Comparison of ENCODE assay signal across 1 cellular context in the genomic region with DNA sequence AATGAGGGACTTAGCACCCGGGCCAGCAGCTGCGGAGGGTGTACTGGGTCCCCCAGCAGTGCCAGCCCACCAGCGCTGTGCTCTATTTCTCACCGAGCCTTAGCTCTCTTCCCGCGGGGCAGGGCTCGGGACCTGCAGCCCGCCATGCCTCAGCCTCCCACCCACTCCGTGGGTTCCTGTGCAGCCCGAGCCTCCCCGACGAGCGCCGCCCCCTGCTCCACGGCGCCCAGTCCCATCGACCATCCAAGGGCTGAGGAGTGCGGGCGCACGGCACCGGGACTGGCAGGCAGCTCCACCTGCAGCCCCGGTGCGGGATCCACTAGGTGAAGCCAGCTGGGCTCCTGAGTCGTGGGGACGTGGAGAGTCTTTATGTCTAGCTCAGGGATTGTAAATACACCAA. TPM values are rescaled to one million over a fixed set of nuclear protein-coding genes. Genes with fewer than 3 reads are reported as not detected.
"Had no signal": no experiment of that assay in that cellular context is flagged by ENCODE, and none has a peak within 500 bp of the region (broad histone marks: within the 10 kb centered on the region; RNA-seq: fewer than 3 reads in every experiment).

No MANE protein-coding gene starts in this region.

RNA-seq across cellular contexts. Expression of gene DLL4, which starts 32.6 kb away (rescaled TPM):
- total RNA-seq: foreskin keratinocyte had no signal
- polyA plus RNA-seq: foreskin keratinocyte had no signal
